Comparison of ENCODE assay signal across 8 cellular contexts in the genomic region with DNA sequence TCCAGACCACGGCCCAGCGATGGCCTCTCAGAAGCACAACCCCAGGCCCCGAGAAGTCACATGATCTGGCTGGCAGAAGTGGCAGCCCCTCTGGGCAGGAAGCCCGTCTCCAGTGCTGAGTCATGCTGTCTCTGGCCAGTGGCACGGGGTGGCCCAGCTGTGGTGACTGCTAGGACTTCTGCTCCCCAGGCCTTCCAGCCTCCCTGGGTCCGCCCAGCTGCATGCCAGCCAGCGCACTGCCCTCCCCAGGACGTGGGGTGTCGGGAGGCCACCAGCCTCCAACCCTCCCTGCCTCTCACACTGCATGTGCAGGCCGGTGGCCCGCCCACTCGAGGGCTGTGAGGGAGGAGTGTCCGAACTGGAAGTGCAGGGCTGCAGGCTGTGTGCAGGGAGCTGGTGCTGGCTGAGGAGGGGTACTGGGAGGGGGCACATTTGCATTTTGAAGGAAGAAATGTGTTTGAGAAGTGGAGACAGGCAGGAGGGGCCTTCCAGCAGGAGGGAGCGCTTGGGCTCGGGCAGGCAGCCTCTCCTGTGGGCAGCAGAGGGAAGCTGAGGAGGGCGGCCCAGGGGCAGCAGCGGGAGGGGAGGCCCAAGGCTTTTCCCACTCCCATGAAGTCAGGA. TPM values are rescaled to one million over a fixed set of nuclear protein-coding genes. Genes with fewer than 3 reads are reported as not detected.
DNase-seq lines count a peak whose midpoint lies in the region; ATAC-seq and TF ChIP-seq lines count a peak whose summit lies in the region.

No MANE protein-coding gene starts in this region.

- no peaks in the 10 kb centered on the region for H3K36me3 ChIP-seq in endodermal cell (ENCODE audit: control insufficient read depth, insufficient read depth, low read length)

- H3K9me3 Mint-ChIP-seq in endodermal cell: no peaks in the 10 kb centered on the region
- H3K9me3 Mint-ChIP-seq in activated T-cell treated with anti-CD3 and anti-CD28 coated beads, Interleukin-2, amount 50 U/mL, for 4 hours: no peaks in the 10 kb centered on the region

- ATAC-seq in GM19023 (IDR thresholded peaks at IDR 0.05; ENCODE audit: unreplicated experiment) (no peak), HG03521 (IDR thresholded peaks at IDR 0.05; ENCODE audit: unreplicated experiment) (no peak)
- no peak for ATAC-seq in activated T-cell treated with anti-CD3 and anti-CD28 coated beads, Interleukin-2, amount 50 U/mL, for 4 hours

- no peaks in the 10 kb centered on the region for H3K9me3 ChIP-seq in endodermal cell (ENCODE audit: control insufficient read depth, low read length)

- DNase-seq in ELF-1 (ENCODE audit: low read depth, low spot score) (peak; percentile 78), NOMO-1 (lab: John Stamatoyannopoulos, UW; ENCODE audit: unreplicated experiment in 2 of 2) (peak; percentile 62 to 64), endodermal cell (peak; percentile 75), mucosa of gallbladder (ENCODE audit: low spot score) (peak; percentile 78), T-helper 9 cell (no peak)
- DNase-seq in activated T-cell treated with anti-CD3 and anti-CD28 coated beads, Interleukin-2, amount 50 U/mL, for 4 hours: no peak

- 61 to 83% methylated on average over 6 to 17 of the region's 17 CpGs for WGBS in endodermal cell (ENCODE audit: insufficient coverage in 1 of 2, insufficient read length in 1 of 2), 2 experiments

- no peak overlapping the region for H3K4me3 ChIP-seq in endodermal cell (ENCODE audit: low read length)

- TF ChIP-seq CTCF in endodermal cell (conservative IDR thresholded peaks at IDR 0.05): no peak

- no peak overlapping the region for H3K4me3 Mint-ChIP-seq in endodermal cell
- H3K4me3 Mint-ChIP-seq in activated T-cell treated with anti-CD3 and anti-CD28 coated beads, Interleukin-2, amount 50 U/mL, for 4 hours: no peak overlapping the region

- H3K4me1 ChIP-seq in endodermal cell (ENCODE audit: control insufficient read depth, insufficient read depth, low read length): no peaks in the 10 kb centered on the region

- peaks cover 2% of the 10 kb centered on the region for H3K4me1 Mint-ChIP-seq in endodermal cell
- peaks cover 2% of the 10 kb centered on the region for H3K4me1 Mint-ChIP-seq in activated T-cell treated with anti-CD3 and anti-CD28 coated beads, Interleukin-2, amount 50 U/mL, for 4 hours (ENCODE audit: low read depth)

- no peaks in the 10 kb centered on the region for H3K27me3 Mint-ChIP-seq in endodermal cell (ENCODE audit: insufficient read depth)
- no peaks in the 10 kb centered on the region for H3K27me3 Mint-ChIP-seq in activated T-cell treated with anti-CD3 and anti-CD28 coated beads, Interleukin-2, amount 50 U/mL, for 4 hours (ENCODE audit: low read depth)

- no peaks in the 10 kb centered on the region for H3K36me3 Mint-ChIP-seq in endodermal cell (ENCODE audit: low read depth)
- no peaks in the 10 kb centered on the region for H3K36me3 Mint-ChIP-seq in activated T-cell treated with anti-CD3 and anti-CD28 coated beads, Interleukin-2, amount 50 U/mL, for 4 hours (ENCODE audit: insufficient read depth)

- no peak overlapping the region for H3K9ac ChIP-seq in endodermal cell (ENCODE audit: extremely low read depth, low read length, poor library complexity, severe bottlenecking)

- no peak overlapping the region for H3K27ac Mint-ChIP-seq in endodermal cell

- H3K27ac ChIP-seq in endodermal cell (ENCODE audit: low read depth, low read length): peak overlapping the region; percentile 70

- H3K27me3 ChIP-seq in endodermal cell (ENCODE audit: control insufficient read depth, insufficient read depth, low read length, poor library complexity, severe bottlenecking): no peaks in the 10 kb centered on the region

RNA-seq across cellular contexts. Expression of a gene that starts 17.0 kb away (rescaled TPM):
- 1 to 10 TPM; 6.8 to 8.1 TPM for total RNA-seq in endodermal cell
- polyA plus RNA-seq in endodermal cell (2013, experiment 1 of 2): 17.6 TPM
- polyA plus RNA-seq in endodermal cell (2013, experiment 2 of 2): 14.0 TPM
- 44.0 TPM for total RNA-seq in mucosa of gallbladder
- total RNA-seq in activated T-cell treated with anti-CD3 and anti-CD28 coated beads, Interleukin-2, amount 50 U/mL, for 4 hours: 10 to 100 TPM; 40.8 to 44.7 (median 43.3) TPM

Comparison
In these comparisons a context has a peak if more than half of its experiments do, and no peak if none do; other contexts are left out.
1. DNase-seq: peak in ELF-1 (single experiment), NOMO-1 (2 of 2), endodermal cell (single experiment) and mucosa of gallbladder (single experiment); none in T-helper 9 cell (single experiment) and activated T-cell treated with anti-CD3 and anti-CD28 coated beads, Interleukin-2, amount 50 U/mL, for 4 hours (single experiment).